ENCODE assay signal across 8 cellular contexts in the genomic region with DNA sequence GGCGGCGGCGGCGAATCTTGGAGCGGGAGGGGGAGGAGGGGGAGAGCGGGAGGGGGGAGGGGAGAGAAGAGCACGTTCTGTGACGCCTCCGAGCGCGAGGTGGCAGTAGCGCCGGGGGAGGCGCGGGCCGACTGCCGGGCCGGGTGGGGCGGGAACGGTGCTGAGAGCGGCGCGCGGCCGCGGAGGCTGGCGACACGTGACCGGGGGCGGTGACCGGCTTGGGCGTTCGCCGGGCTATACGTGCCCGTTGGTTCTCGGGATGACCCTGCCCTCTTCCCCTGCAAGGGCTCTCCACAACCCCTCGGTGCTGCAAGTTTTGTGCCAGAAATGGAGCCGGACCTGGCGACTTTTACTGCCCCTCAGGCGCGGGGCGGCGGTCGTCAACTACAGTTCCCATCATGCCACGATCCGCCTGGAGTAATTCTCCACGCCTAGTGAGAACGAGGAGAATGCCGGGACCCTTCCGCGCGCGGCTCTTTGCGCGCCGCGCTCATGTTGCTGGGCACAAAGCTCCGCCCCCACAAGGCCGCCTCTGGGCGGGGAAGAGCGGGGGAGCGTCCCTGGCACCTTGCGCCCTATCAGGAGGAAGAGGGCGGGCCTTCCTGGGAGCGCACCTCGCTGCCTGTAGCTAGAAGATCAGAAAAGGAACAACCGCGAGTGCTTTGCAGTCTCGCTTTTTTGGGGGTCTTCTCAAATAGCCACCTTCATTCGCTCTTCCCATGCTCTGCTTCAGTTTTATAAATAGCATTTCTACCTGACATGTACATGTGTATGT. TPM values are rescaled to one million over a fixed set of nuclear protein-coding genes. Genes with fewer than 3 reads are reported as not detected.
DNase-seq lines count a peak whose midpoint lies in the region; ATAC-seq, FAIRE-seq and TF ChIP-seq lines count a peak whose summit lies in the region.

A gene with protein sequence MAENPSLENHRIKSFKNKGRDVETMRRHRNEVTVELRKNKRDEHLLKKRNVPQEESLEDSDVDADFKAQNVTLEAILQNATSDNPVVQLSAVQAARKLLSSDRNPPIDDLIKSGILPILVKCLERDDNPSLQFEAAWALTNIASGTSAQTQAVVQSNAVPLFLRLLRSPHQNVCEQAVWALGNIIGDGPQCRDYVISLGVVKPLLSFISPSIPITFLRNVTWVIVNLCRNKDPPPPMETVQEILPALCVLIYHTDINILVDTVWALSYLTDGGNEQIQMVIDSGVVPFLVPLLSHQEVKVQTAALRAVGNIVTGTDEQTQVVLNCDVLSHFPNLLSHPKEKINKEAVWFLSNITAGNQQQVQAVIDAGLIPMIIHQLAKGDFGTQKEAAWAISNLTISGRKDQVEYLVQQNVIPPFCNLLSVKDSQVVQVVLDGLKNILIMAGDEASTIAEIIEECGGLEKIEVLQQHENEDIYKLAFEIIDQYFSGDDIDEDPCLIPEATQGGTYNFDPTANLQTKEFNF (minus strand): TSS at position 133 of the 775 bp plus-strand sequence. CDS start 176 bp downstream, outside the sequence.

- DNase-seq in A549 (ENCODE audit: low read depth in 1 of 2, low spot score in 1 of 2) (peak; percentile 73 to 93), NCI-H2107 treated with DMSO at 0.1 percent for 48 hours (lab: John Stamatoyannopoulos, UW; ENCODE audit: unreplicated experiment) (peak; percentile 91), body of pancreas (peak; percentile 96 to 98 (median 97)), iPS DF 19.7 (ENCODE audit: low read depth, low spot score) (peak; percentile 77), sigmoid colon (peak; percentile 98)

- peak within 1 kb of the TSS; percentile 98 for H3K4me2 ChIP-seq in A549

- H3K27me3 ChIP-seq in body of pancreas (no peaks in the 10 kb centered on the region), sigmoid colon (no peaks in the 10 kb centered on the region)

- H3K9me3 ChIP-seq in A549, result no peaks in the 10 kb centered on the region
- H3K9me3 ChIP-seq in body of pancreas, result no peaks in the 10 kb centered on the region
- H3K9me3 ChIP-seq in sigmoid colon, result no peaks in the 10 kb centered on the region

- POLR2A ChIA-PET in A549 (lab: Yijun Ruan, JAX), result interaction anchor here (0.6 to 1.5 kb wide), 21 partner anchors 8 to 332 kb away, joined by 3 to 13 read pairs (median 3); partner anchors contain the start of genes EBPL, SPRYD7 and TRIM13

- FAIRE-seq in A549 (lab: Jason Lieb, UNC), result no peak
- peak; percentile 88 for FAIRE-seq in TTC549 (lab: Jason Lieb, UNC)

- ATAC-seq in A549 (peak; percentile 91 to 98), HG03066 (IDR thresholded peaks at IDR 0.05; ENCODE audit: low read depth, unreplicated experiment) (peak; percentile 82), body of pancreas (peak; percentile 91)

- TF ChIP-seq CTCF in A549 (IDR thresholded peaks at IDR 0.05) (peak; percentile 29; the same call in 1 of the 3 replicates), body of pancreas (IDR thresholded peaks at IDR 0.05) (peak in 4 of 7 experiments; percentile 12 to 28 (median 21)), sigmoid colon (IDR thresholded peaks at IDR 0.05) (no peak)

- H3K27ac ChIP-seq in A549 (peak within 1 kb of the TSS; percentile 97 to 99), body of pancreas (peak within 1 kb of the TSS; percentile 92 to 97 (median 94)), sigmoid colon (peak within 1 kb of the TSS; percentile 92 to 99 (median 97))

- WGBS in A549 (ENCODE audit: missing lambda C conversion rate), result 0% methylated on average over 4 of the region's 71 CpGs
- WGBS in body of pancreas, 2 donors, result 0 to 2% methylated on average over 20 to 64 of the region's 71 CpGs
- WGBS in sigmoid colon, 2 donors, result 1% methylated on average over 71 of the region's 71 CpGs

- CTCF ChIA-PET in A549 (lab: Yijun Ruan, JAX), result interaction anchor here (1.0 to 1.7 kb wide), 6 partner anchors 42 to 204 kb away, joined by 3 to 8 read pairs (median 4); partner anchors contain the start of genes SPRYD7 and TRIM13

- H3K4me1 ChIP-seq in A549 (peaks cover 30% of the 10 kb centered on the region), body of pancreas (peaks cover 21% of the 10 kb centered on the region), sigmoid colon (peaks cover 0 to 36% (median 31%) of the 10 kb centered on the region in 4 donors)

- TF ChIP-seq RAD21 in A549 (conservative IDR thresholded peaks at IDR 0.05 in 1 of 2, IDR thresholded peaks at IDR 0.05 in 1 of 2), result peak in 1 of 2 experiments; percentile 53; a peak in 3 of 5 replicates

- H3K36me3 ChIP-seq in body of pancreas (replicated peaks in 1 of 2; ENCODE audit: insufficient read depth in 1 of 2, low read depth in 2 of 2), result no peaks in the 10 kb centered on the region
- no peaks in the 10 kb centered on the region for H3K36me3 ChIP-seq in sigmoid colon

- intact Hi-C loops in body of pancreas (cut with DNase I), result no loop called here
- intact Hi-C loops in sigmoid colon (cut with DNase I), result loop anchor here (1.0 to 5.0 kb wide), 4 partner anchors 101 to 350 kb away; partner anchors contain the start of genes CAB39L, EBPL, SETDB2 and SPRYD7

- peak; percentile 71 for TF ChIP-seq POLR2A in A549 (IDR thresholded peaks at IDR 0.05; ENCODE audit: low read length)
- TF ChIP-seq POLR2A in GM18526 (IDR thresholded peaks at IDR 0.05; ENCODE audit: extremely low read depth, insufficient read length), result peak; percentile 63
- TF ChIP-seq POLR2A in body of pancreas (IDR thresholded peaks at IDR 0.05), result peak; percentile 70 to 84 (median 81)
- no peak for TF ChIP-seq POLR2A in sigmoid colon (IDR thresholded peaks at IDR 0.05)

- TF ChIP-seq EP300 in A549 (IDR thresholded peaks at IDR 0.05) (no peak), sigmoid colon (IDR thresholded peaks at IDR 0.05) (no peak)

- peak within 1 kb of the TSS; percentile 98 for H3K4me3 ChIP-seq in A549
- peak within 1 kb of the TSS; percentile 80 to 98 for H3K4me3 ChIP-seq in body of pancreas
- peak within 1 kb of the TSS; percentile 63 to 100 (median 94) for H3K4me3 ChIP-seq in sigmoid colon

TF ChIP-seq in A549, 52 proteins besides CTCF, POLR2A, EP300 and RAD21 (continues in another document):
- no peak for TF ChIP-seq EHF (CRISPR knock-in tag; IDR thresholded peaks at IDR 0.05)
- no peak for TF ChIP-seq KDM1A (IDR thresholded peaks at IDR 0.05; ENCODE audit: low read depth)
- TF ChIP-seq ZFP36 (IDR thresholded peaks at IDR 0.05; ENCODE audit: borderline replicate concordance, partially characterized antibody), result no peak
- TF ChIP-seq, protein P1, sequence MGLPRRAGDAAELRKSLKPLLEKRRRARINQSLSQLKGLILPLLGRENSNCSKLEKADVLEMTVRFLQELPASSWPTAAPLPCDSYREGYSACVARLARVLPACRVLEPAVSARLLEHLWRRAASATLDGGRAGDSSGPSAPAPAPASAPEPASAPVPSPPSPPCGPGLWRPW (IDR thresholded peaks at IDR 0.05), result no peak
- TF ChIP-seq, protein P2, sequence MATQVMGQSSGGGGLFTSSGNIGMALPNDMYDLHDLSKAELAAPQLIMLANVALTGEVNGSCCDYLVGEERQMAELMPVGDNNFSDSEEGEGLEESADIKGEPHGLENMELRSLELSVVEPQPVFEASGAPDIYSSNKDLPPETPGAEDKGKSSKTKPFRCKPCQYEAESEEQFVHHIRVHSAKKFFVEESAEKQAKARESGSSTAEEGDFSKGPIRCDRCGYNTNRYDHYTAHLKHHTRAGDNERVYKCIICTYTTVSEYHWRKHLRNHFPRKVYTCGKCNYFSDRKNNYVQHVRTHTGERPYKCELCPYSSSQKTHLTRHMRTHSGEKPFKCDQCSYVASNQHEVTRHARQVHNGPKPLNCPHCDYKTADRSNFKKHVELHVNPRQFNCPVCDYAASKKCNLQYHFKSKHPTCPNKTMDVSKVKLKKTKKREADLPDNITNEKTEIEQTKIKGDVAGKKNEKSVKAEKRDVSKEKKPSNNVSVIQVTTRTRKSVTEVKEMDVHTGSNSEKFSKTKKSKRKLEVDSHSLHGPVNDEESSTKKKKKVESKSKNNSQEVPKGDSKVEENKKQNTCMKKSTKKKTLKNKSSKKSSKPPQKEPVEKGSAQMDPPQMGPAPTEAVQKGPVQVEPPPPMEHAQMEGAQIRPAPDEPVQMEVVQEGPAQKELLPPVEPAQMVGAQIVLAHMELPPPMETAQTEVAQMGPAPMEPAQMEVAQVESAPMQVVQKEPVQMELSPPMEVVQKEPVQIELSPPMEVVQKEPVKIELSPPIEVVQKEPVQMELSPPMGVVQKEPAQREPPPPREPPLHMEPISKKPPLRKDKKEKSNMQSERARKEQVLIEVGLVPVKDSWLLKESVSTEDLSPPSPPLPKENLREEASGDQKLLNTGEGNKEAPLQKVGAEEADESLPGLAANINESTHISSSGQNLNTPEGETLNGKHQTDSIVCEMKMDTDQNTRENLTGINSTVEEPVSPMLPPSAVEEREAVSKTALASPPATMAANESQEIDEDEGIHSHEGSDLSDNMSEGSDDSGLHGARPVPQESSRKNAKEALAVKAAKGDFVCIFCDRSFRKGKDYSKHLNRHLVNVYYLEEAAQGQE (IDR thresholded peaks at IDR 0.05), result 0 out of 2 replicates have a peak, but pooled peaks have one; percentile 29
- TF ChIP-seq CBX8 (IDR thresholded peaks at IDR 0.05), result no peak
- no peak for TF ChIP-seq EHMT2 (IDR thresholded peaks at IDR 0.05; ENCODE audit: low read depth)
- no peak; the same call in 1 of the 2 replicates for TF ChIP-seq MYC (IDR thresholded peaks at IDR 0.05; ENCODE audit: borderline replicate concordance, low read length)
- TF ChIP-seq HEYL (CRISPR knock-in tag; IDR thresholded peaks at IDR 0.05), result no peak
- peak; percentile 73 for TF ChIP-seq NPAS2 (CRISPR knock-in tag; IDR thresholded peaks at IDR 0.05; ENCODE audit: borderline replicate concordance)
- no peak for TF ChIP-seq POLR2AphosphoS2 (conservative IDR thresholded peaks at IDR 0.05; ENCODE audit: low read length)
- peak; percentile 81 for TF ChIP-seq USF2 (IDR thresholded peaks at IDR 0.05)
- TF ChIP-seq CEBPB (IDR thresholded peaks at IDR 0.05), result no peak

RNA-seq across cellular contexts. Expression of the gene that starts here (rescaled TPM):
- polyA plus RNA-seq in A549 (2011; rRNA removed) (28.5 and 31.4 TPM in 2 replicates), A549 (2017; fragmentation: RNase III; extraction: RNeasy Plus Mini Kit Qiagen cat#74134 plus additional on column Dnase treatment) (29.3 to 30.4 TPM (median 30.1 TPM) in 3 replicates), sigmoid colon (10 to 100 TPM; 15.6 to 17.8 (median 16.2) TPM)
- polyA plus RNA-seq in A549 (2012; cell fraction: cytosol; rRNA removed), result 11.3 and 12.0 TPM in 2 replicates
- polyA plus RNA-seq in A549 (2012; cell fraction: nucleus; rRNA removed), result 5.1 and 6.9 TPM in 2 replicates
- 27.1 and 28.2 TPM in 2 replicates for polyA minus RNA-seq in A549 (2011; rRNA and poly(A)+ RNA removed)
- total RNA-seq in body of pancreas (10 to 100 TPM in 1 of 2 donors, 1 to 10 TPM in 1; 6.3 to 10.9 TPM), sigmoid colon (10 to 100 TPM; 41.5 to 64.3 (median 46.3) TPM)

Comparison
In these comparisons a context has a peak if more than half of its experiments do, and no peak if none do; other contexts are left out.
1. Peak in every context shown above with its lines: DNase-seq, ATAC-seq, H3K4me3 ChIP-seq and H3K27ac ChIP-seq.
2. CTCF ChIP-seq: peak in A549 (single experiment) and body of pancreas (4 of 7); none in sigmoid colon (0 of 4).
3. POLR2A ChIP-seq: peak in A549 (single experiment), GM18526 (single experiment) and body of pancreas (3 of 3); none in sigmoid colon (0 of 2).